Comparison of ENCODE assay signal across 11 cellular contexts in the genomic region with DNA sequence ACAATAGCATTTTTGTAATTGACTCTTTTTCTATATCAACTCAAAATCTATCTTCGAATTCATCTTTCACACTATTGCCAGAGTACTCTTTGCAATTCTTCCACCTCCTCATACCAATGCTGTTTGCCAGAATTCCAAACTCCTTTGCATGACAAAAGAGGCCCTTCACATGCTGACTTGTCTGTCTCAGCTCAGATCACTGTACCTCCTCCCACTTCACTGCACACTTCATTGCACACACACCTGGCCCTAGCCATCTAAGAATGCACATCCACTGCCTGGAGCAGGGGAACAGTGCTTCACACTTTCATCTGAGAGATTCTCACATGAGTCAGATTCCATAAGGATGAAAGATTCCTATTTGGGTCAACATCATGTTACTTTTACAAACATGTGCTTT. TPM values are rescaled to one million over a fixed set of nuclear protein-coding genes. Genes with fewer than 3 reads are reported as not detected.
DNase-seq lines count a peak whose midpoint lies in the region; ATAC-seq and TF ChIP-seq lines count a peak whose summit lies in the region.
"Had no signal": no experiment of that assay in that cellular context is flagged by ENCODE, and none has a peak within 500 bp of the region (broad histone marks: within the 10 kb centered on the region; RNA-seq: fewer than 3 reads in every experiment).

No MANE protein-coding gene starts in this region.

- H3K79me2 ChIP-seq in H9 (ENCODE audit: insufficient read depth, low read length): no peaks in the 10 kb centered on the region

- H3K27ac Mint-ChIP-seq in H9: no peak overlapping the region
- H3K27ac Mint-ChIP-seq in progenitor cell of endocrine pancreas: no peak overlapping the region

- no peak overlapping the region for H3K4me2 ChIP-seq in H9 (ENCODE audit: insufficient read depth, insufficient read length, low read length)

- H3K4me1 ChIP-seq in H9 (ENCODE audit: insufficient read depth, low read length): peaks cover 3% of the 10 kb centered on the region; the same call in 1 of the 2 replicates
- no peaks in the 10 kb centered on the region for H3K4me1 ChIP-seq in foreskin keratinocyte
- H3K4me1 ChIP-seq: ascending aorta, right atrium auricular region had no signal

- H3K9me3 ChIP-seq in H9 (ENCODE audit: control insufficient read depth, low read depth, low read length): no peaks in the 10 kb centered on the region
- H3K9me3 ChIP-seq: ascending aorta, right atrium auricular region had no signal

- DNase-seq in H9 (peak; percentile 29), NCI-H146 treated with DMSO at 0.1 percent for 48 hours (lab: John Stamatoyannopoulos, UW; ENCODE audit: unreplicated experiment) (peak; percentile 42), foreskin keratinocyte (peak; percentile 54 to 85), NOMO-1 (lab: John Stamatoyannopoulos, UW; ENCODE audit: unreplicated experiment in 2 of 2) (no peak), progenitor cell of endocrine pancreas (ENCODE audit: low spot score, unreplicated experiment) (no peak), cerebellar nuclear complex (lab: John Stamatoyannopoulos, UW) (no peak)
- DNase-seq in activated naive CD4-positive, alpha-beta T cell treated with Interleukin-2 at 50 U/mL for 16 hours: no peak
- DNase-seq: C1 segment of cervical spinal cord had no signal

- no peak overlapping the region for H4K8ac ChIP-seq in H9 (replicated peaks; ENCODE audit: insufficient read length, low read depth, low read length)

- no peaks in the 10 kb centered on the region for H3K36me3 Mint-ChIP-seq in H9 (ENCODE audit: insufficient read depth in 1 of 3, low read depth in 3 of 3)
- H3K36me3 Mint-ChIP-seq in progenitor cell of endocrine pancreas (ENCODE audit: insufficient read depth): peaks cover 1% of the 10 kb centered on the region

- H2BK120ac ChIP-seq in H9 (ENCODE audit: low read depth, low read length, poor library complexity, severe bottlenecking): no peak overlapping the region

- no peak for TF ChIP-seq CTCF in H9 (conservative IDR thresholded peaks at IDR 0.05)
- TF ChIP-seq CTCF in foreskin keratinocyte (conservative IDR thresholded peaks at IDR 0.05): no peak
- TF ChIP-seq CTCF in progenitor cell of endocrine pancreas (IDR thresholded peaks at IDR 0.05; ENCODE audit: unreplicated experiment): no peak

- H3K4me1 Mint-ChIP-seq in H9: peaks cover 23 to 24% of the 10 kb centered on the region in 2 experiments
- H3K4me1 Mint-ChIP-seq in progenitor cell of endocrine pancreas (ENCODE audit: low read depth): peaks cover 5% of the 10 kb centered on the region

- H2BK15ac ChIP-seq in H9 (ENCODE audit: low read depth, low read length): no peak overlapping the region

- H3T11ph ChIP-seq in H9 (ENCODE audit: low read length): no peak overlapping the region

- H4K5ac ChIP-seq in H9 (ENCODE audit: insufficient read length, low read depth, low read length): no peak overlapping the region

- H3K9ac ChIP-seq in H9 (ENCODE audit: extremely low read depth, insufficient read length, low read length): no peak overlapping the region

- H2AK5ac ChIP-seq in H9 (ENCODE audit: insufficient read length, low read length): no peak overlapping the region

- no peak overlapping the region for H2BK20ac ChIP-seq in H9 (ENCODE audit: low read depth, low read length, poor library complexity, severe bottlenecking)

- ATAC-seq in GM18502 (IDR thresholded peaks at IDR 0.05; ENCODE audit: poor library complexity, unreplicated experiment): peak; percentile 62
- ATAC-seq in foreskin keratinocyte: peak; percentile 87

- H3K14ac ChIP-seq in H9 (ENCODE audit: insufficient read depth, low read length): no peak overlapping the region

- H4K20me1 ChIP-seq in H9 (ENCODE audit: control insufficient read depth, insufficient read depth, insufficient read length): no peaks in the 10 kb centered on the region

- H3K56ac ChIP-seq in H9 (ENCODE audit: insufficient read length, low read depth, low read length): no peak overlapping the region

- no peak overlapping the region for H3K23ac ChIP-seq in H9 (ENCODE audit: insufficient read length, low read depth, low read length)

- H3K27me3 ChIP-seq in H9 (ENCODE audit: insufficient read depth, low read length) (no peaks in the 10 kb centered on the region), foreskin keratinocyte (no peaks in the 10 kb centered on the region)
- H3K27me3 ChIP-seq: ascending aorta, right atrium auricular region had no signal

- H3K4me3 Mint-ChIP-seq in H9 (no peak overlapping the region), progenitor cell of endocrine pancreas (ENCODE audit: low read depth) (no peak overlapping the region)

- H3K9me3 Mint-ChIP-seq in H9: no peaks in the 10 kb centered on the region
- no peaks in the 10 kb centered on the region for H3K9me3 Mint-ChIP-seq in progenitor cell of endocrine pancreas (ENCODE audit: low read depth)

- no peak overlapping the region for H3K4ac ChIP-seq in H9 (ENCODE audit: low read depth, low read length)

- no peak overlapping the region for H2BK5ac ChIP-seq in H9 (ENCODE audit: insufficient read length, low read length)

- H3K27me3 Mint-ChIP-seq in H9 (ENCODE audit: low read depth) (no peaks in the 10 kb centered on the region), progenitor cell of endocrine pancreas (no peaks in the 10 kb centered on the region)

- H4K91ac ChIP-seq in H9 (ENCODE audit: insufficient read length, low read depth, low read length): no peak overlapping the region

- no peak overlapping the region for H3K18ac ChIP-seq in H9 (ENCODE audit: insufficient read length, low read depth, low read length)

- no peak overlapping the region for H2BK12ac ChIP-seq in H9 (ENCODE audit: insufficient read length, low read depth, low read length)

- H3K27ac ChIP-seq in H9 (ENCODE audit: insufficient read length, low read depth, low read length) (no peak overlapping the region), foreskin keratinocyte (no peak overlapping the region)
- H3K27ac ChIP-seq: ascending aorta, right atrium auricular region had no signal

- WGBS in H9 (ENCODE audit: extremely low coverage, insufficient read length, low lambda C conversion rate): 100% methylated on average over 1 of the region's 1 CpG

- no peak overlapping the region for H2AFZ ChIP-seq in H9 (ENCODE audit: low read length)

- no peaks in the 10 kb centered on the region for H3K23me2 ChIP-seq in H9 (ENCODE audit: insufficient read length, low read depth, low read length, poor library complexity, severe bottlenecking)

- H3K79me1 ChIP-seq in H9 (ENCODE audit: insufficient read depth, low read depth, low read length, poor library complexity, severe bottlenecking): no peaks in the 10 kb centered on the region

RNA-seq across cellular contexts. Expression of gene PRDM5, which starts 56.5 kb away (rescaled TPM):
- total RNA-seq in H9 (2021) (21.7 and 23.2 TPM in 2 replicates), foreskin keratinocyte (9.0 and 10.9 TPM in 2 replicates), progenitor cell of endocrine pancreas (18.9 and 24.1 TPM in 2 replicates)
- 2.1 and 2.2 TPM in 2 replicates for polyA plus RNA-seq in foreskin keratinocyte

Comparison
In these comparisons a context has a peak if more than half of its experiments do, and no peak if none do; other contexts are left out.
1. DNase-seq: peak in H9 (single experiment), NCI-H146 treated with DMSO at 0.1 percent for 48 hours (single experiment) and foreskin keratinocyte (2 of 2); none in NOMO-1 (0 of 2), activated naive CD4-positive, alpha-beta T cell treated with Interleukin-2 at 50 U/mL for 16 hours (single experiment), progenitor cell of endocrine pancreas (single experiment) and cerebellar nuclear complex (0 of 2).